ENCODE assay signal across 25 cellular contexts in genomic region chr2:113162869-113163268, GRCh38. TPM values are rescaled to one million over a fixed set of nuclear protein-coding genes. Genes with fewer than 3 reads are reported as not detected.
"Had no signal": no experiment of that assay in that cellular context is flagged by ENCODE, and none has a peak within 500 bp of the region (broad histone marks: within the 10 kb centered on the region; RNA-seq: fewer than 3 reads in every experiment).

No MANE protein-coding gene starts in this region.

- DNase-seq: activated CD4-positive, alpha-beta T cell treated with anti-CD3 and anti-CD28 coated beads for 1 hour; activated CD4-positive, alpha-beta T cell treated with anti-CD3 and anti-CD28 coated beads, Interleukin-2, amount 10 ng/mL, durations not matched to agents 24 days and 14 days; activated CD4-positive, alpha-beta T cell treated with anti-CD3 and anti-CD28 coated beads, Interleukin-2, amount 50 U/mL, for 48 hours; activated gamma-delta T cell; activated naive CD4-positive, alpha-beta T cell treated with anti-CD3 and anti-CD28 coated beads, Interleukin-2, amount 10 ng/mL, durations not matched to agents 7 days and 5 days; activated naive CD8-positive, alpha-beta T cell treated with anti-CD3 and anti-CD28 coated beads, Interleukin-2, amount 50 U/mL, for 24 hours; activated T-cell treated with anti-CD3 and anti-CD28 coated beads for 4 hours; amniotic stem cell; central memory CD4-positive, alpha-beta T cell; MG63; NCI-H1105 treated with DMSO at 0.1 percent for 48 hours; NCI-H1436 treated with DMSO at 0.1 percent for 48 hours; NCI-H187; NCI-H2081; NCI-H446; NCI-H524; PC-3; SHP77; SW 1271 had no signal

- H3K4me3 Mint-ChIP-seq: activated CD4-positive, alpha-beta T cell treated with anti-CD3 and anti-CD28 coated beads, Interleukin-2, amount 10 ng/mL, durations not matched to agents 24 days and 14 days; activated naive CD4-positive, alpha-beta T cell treated with anti-CD3 and anti-CD28 coated beads, Interleukin-2, amount 10 ng/mL, durations not matched to agents 7 days and 5 days; activated naive CD8-positive, alpha-beta T cell treated with anti-CD3 and anti-CD28 coated beads, Interleukin-2, amount 50 U/mL, for 24 hours; T-helper 1 cell treated with Interleukin-12 subunit alpha and Interleukin-12 subunit beta and Interleukin-4 antibody, amounts not matched to agents 30 μg/mL and 1 μg/mL, for 36 hours had no signal

- H3K4me3 ChIP-seq: ascending aorta, body of pancreas, MG63, SJSA1 had no signal

- H3K27me3 ChIP-seq: ascending aorta, body of pancreas, MG63 had no signal

- H3K9me3 ChIP-seq: ascending aorta, body of pancreas, SJSA1 had no signal

- H3K27me3 Mint-ChIP-seq: activated CD4-positive, alpha-beta T cell treated with anti-CD3 and anti-CD28 coated beads, Interleukin-2, amount 10 ng/mL, durations not matched to agents 24 days and 14 days; activated naive CD4-positive, alpha-beta T cell treated with anti-CD3 and anti-CD28 coated beads, Interleukin-2, amount 10 ng/mL, durations not matched to agents 7 days and 5 days; activated naive CD8-positive, alpha-beta T cell treated with anti-CD3 and anti-CD28 coated beads, Interleukin-2, amount 50 U/mL, for 24 hours had no signal

- H3K27ac Mint-ChIP-seq: activated CD4-positive, alpha-beta T cell treated with anti-CD3 and anti-CD28 coated beads, Interleukin-2, amount 10 ng/mL, durations not matched to agents 24 days and 14 days; activated naive CD4-positive, alpha-beta T cell treated with anti-CD3 and anti-CD28 coated beads, Interleukin-2, amount 10 ng/mL, durations not matched to agents 7 days and 5 days; activated naive CD8-positive, alpha-beta T cell treated with anti-CD3 and anti-CD28 coated beads, Interleukin-2, amount 50 U/mL, for 24 hours; T-helper 1 cell treated with Interleukin-12 subunit alpha and Interleukin-12 subunit beta and Interleukin-4 antibody, amounts not matched to agents 30 μg/mL and 1 μg/mL, for 36 hours had no signal

- ATAC-seq: activated naive CD8-positive, alpha-beta T cell treated with anti-CD3 and anti-CD28 coated beads, Interleukin-2, amount 50 U/mL, for 24 hours; body of pancreas; PC-3; SK-N-SH treated with all-trans-retinoic acid at 6 μM for 48 hours had no signal

- H3K9me3 Mint-ChIP-seq: activated CD4-positive, alpha-beta T cell treated with anti-CD3 and anti-CD28 coated beads, Interleukin-2, amount 10 ng/mL, durations not matched to agents 24 days and 14 days; activated naive CD4-positive, alpha-beta T cell treated with anti-CD3 and anti-CD28 coated beads, Interleukin-2, amount 10 ng/mL, durations not matched to agents 7 days and 5 days; activated naive CD8-positive, alpha-beta T cell treated with anti-CD3 and anti-CD28 coated beads, Interleukin-2, amount 50 U/mL, for 24 hours; T-helper 1 cell treated with Interleukin-12 subunit alpha and Interleukin-12 subunit beta and Interleukin-4 antibody, amounts not matched to agents 30 μg/mL and 1 μg/mL, for 36 hours had no signal

- H3K27ac ChIP-seq: ascending aorta, body of pancreas, SJSA1 had no signal

- H3K36me3 ChIP-seq: ascending aorta, MG63, SJSA1 had no signal

- H3K4me1 ChIP-seq: ascending aorta had no signal

RNA-seq across cellular contexts. Expression of gene IL1RN, which starts 35.5 kb away (rescaled TPM):
- total RNA-seq: ascending aorta, chondrocyte, SJSA1 had no signal
